ENCODE assay signal across 15 cellular contexts in the genomic region with DNA sequence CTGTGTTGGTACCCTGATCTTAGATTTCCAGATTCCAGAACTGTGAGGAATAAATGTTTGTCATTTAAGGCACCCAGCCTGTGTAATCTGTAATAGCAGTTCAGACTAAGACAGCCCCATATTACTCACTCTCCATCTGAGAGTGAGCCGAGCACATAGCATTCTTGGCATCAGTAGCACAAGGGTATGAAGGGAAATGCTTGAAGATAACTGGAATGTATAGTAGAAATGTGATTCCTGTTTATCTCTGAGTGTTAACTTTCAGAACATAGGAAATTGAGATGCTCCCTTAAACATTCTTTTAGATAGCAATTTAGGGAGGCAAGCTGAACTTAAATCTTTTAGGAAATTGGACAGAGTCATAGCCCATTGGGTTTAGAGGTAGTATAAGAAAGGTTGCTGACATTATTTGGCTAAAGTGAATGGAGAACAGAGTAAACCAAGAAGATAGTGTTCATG.
DNase-seq lines count a peak whose midpoint lies in the region; FAIRE-seq and TF ChIP-seq lines count a peak whose summit lies in the region.
"Had no signal": no experiment of that assay in that cellular context is flagged by ENCODE, and none has a peak within 500 bp of the region (broad histone marks: within the 10 kb centered on the region; RNA-seq: fewer than 3 reads in every experiment).

No MANE protein-coding gene starts in this region.

- DNase-seq in AG08396 (ENCODE audit: low spot score) (peak; percentile 45), NCI-H226 (peak; percentile 96), bronchial epithelial cell (ENCODE audit: low read depth) (peak; percentile 71), mesendoderm (peak; percentile 20), NCI-H2029 treated with DMSO at 0.1 percent for 48 hours (lab: John Stamatoyannopoulos, UW) (no peak), SHP77 treated with DMSO at 0.1 percent for 48 hours (lab: John Stamatoyannopoulos, UW) (no peak), globus pallidus (ENCODE audit: low spot score) (no peak), NCI-H128 (lab: John Stamatoyannopoulos, UW; ENCODE audit: unreplicated experiment) (no peak)
- DNase-seq: activated B cell treated with CpG ODN at 0.5 μM for 24 hours; activated T-cell treated with anti-CD3 and anti-CD28 coated beads, Interleukin-2, amount 50 U/mL, for 4 hours; H9; KBM-7; testis had no signal

- FAIRE-seq in bronchial epithelial cell (lab: Jason Lieb, UNC) = no peak

- H4K5ac ChIP-seq in mesendoderm (ENCODE audit: low read length) = no peak overlapping the region

- H3K56ac ChIP-seq in mesendoderm (ENCODE audit: low read length) = no peak overlapping the region

- no peaks in the 10 kb centered on the region for H3K79me1 ChIP-seq in mesendoderm (ENCODE audit: low read length)

- no peak overlapping the region for H4K8ac ChIP-seq in mesendoderm (ENCODE audit: low read depth, low read length)

- no peak overlapping the region for H2BK120ac ChIP-seq in mesendoderm (ENCODE audit: low read depth, low read length)

- no peak overlapping the region for H3K4ac ChIP-seq in mesendoderm (ENCODE audit: low read depth, low read length)

- peaks cover 2% of the 10 kb centered on the region for H3K4me1 ChIP-seq in mesendoderm (ENCODE audit: control insufficient read depth, low read depth, low read length)

- H2BK5ac ChIP-seq in mesendoderm (ENCODE audit: low read length) = no peak overlapping the region

- no peak overlapping the region for H3K4me2 ChIP-seq in mesendoderm (ENCODE audit: low read length)

- TF ChIP-seq CTCF in bronchial epithelial cell (IDR thresholded peaks at IDR 0.05; ENCODE audit: insufficient read depth, low read length, severe bottlenecking) = no peak

- H3K23ac ChIP-seq in mesendoderm (ENCODE audit: low read length) = no peak overlapping the region

- H3K27ac ChIP-seq in mesendoderm (ENCODE audit: low read depth, low read length) = no peak overlapping the region
- H3K27ac ChIP-seq: C4-2B, right atrium auricular region, testis had no signal

- H3K18ac ChIP-seq in mesendoderm (ENCODE audit: low read length) = no peak overlapping the region

- H3K9ac ChIP-seq in mesendoderm (ENCODE audit: low read length) = no peak overlapping the region

- H2BK15ac ChIP-seq in mesendoderm (replicated peaks; ENCODE audit: low read depth) = no peak overlapping the region

- H3K4me3 ChIP-seq in bronchial epithelial cell (ENCODE audit: low read depth, low read length) (no peak overlapping the region), mesendoderm (ENCODE audit: low read length) (no peak overlapping the region)
- H3K4me3 ChIP-seq: right atrium auricular region, testis had no signal

- no CpG with 5 or more reads among the region's 1 CpG for WGBS in mesendoderm (ENCODE audit: extremely low coverage, insufficient coverage, low lambda C conversion rate)

- H3K79me2 ChIP-seq in mesendoderm (ENCODE audit: control insufficient read depth, insufficient read depth, low read length) = no peaks in the 10 kb centered on the region

- H3K36me3 ChIP-seq in bronchial epithelial cell (ENCODE audit: control insufficient read depth, insufficient read depth, low read length) (peaks cover 2% of the 10 kb centered on the region), mesendoderm (ENCODE audit: control insufficient read depth, insufficient read depth, low read length) (no peaks in the 10 kb centered on the region)
- H3K36me3 ChIP-seq: right atrium auricular region had no signal

- H2AK5ac ChIP-seq in mesendoderm (ENCODE audit: low read length) = no peak overlapping the region

- H3K27me3 ChIP-seq in bronchial epithelial cell (ENCODE audit: control insufficient read depth, insufficient read depth, low read length) (no peaks in the 10 kb centered on the region), mesendoderm (ENCODE audit: insufficient read depth, low read length, poor library complexity) (no peaks in the 10 kb centered on the region)
- H3K27me3 ChIP-seq: right atrium auricular region, testis had no signal

Comparison
In these comparisons a context has a peak if more than half of its experiments do, and no peak if none do; other contexts are left out.
1. DNase-seq: peak in AG08396 (single experiment), NCI-H226 (single experiment), bronchial epithelial cell (single experiment) and mesendoderm (single experiment); none in NCI-H2029 treated with DMSO at 0.1 percent for 48 hours (single experiment), SHP77 treated with DMSO at 0.1 percent for 48 hours (single experiment), globus pallidus (single experiment) and NCI-H128 (single experiment).